1 cellular context compared by ENCODE assay signal in the genomic region with DNA sequence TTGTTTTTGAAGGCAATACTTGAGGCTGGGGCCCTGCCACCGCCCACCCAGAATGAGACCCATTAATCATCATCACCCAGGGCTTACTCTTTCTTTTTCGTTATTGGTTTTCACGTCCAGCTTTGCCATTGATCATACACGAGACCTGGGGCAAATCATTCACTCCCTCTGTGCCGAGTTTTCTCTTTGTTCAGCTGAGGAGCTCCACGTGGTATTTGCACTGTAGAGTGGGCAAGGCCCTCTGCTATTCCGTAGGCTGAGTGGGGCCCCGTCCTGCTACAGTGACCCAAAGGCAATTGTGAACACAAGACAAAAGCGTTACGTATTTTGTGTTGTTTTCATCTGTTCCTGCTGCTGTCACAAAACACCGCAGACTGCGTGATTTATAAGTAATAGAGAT.
TF ChIP-seq lines count a peak whose summit lies in the region.

No MANE protein-coding gene starts in this region.

TF ChIP-seq in K562, 482 proteins besides CTCF, POLR2A, EP300 and RAD21:
- TF ChIP-seq, protein P1, sequence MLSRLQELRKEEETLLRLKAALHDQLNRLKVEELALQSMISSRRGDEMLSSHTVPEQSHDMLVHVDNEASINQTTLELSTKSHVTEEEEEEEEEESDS (CRISPR knock-in tag; IDR thresholded peaks at IDR 0.05) = no peak
- TF ChIP-seq, protein P2, sequence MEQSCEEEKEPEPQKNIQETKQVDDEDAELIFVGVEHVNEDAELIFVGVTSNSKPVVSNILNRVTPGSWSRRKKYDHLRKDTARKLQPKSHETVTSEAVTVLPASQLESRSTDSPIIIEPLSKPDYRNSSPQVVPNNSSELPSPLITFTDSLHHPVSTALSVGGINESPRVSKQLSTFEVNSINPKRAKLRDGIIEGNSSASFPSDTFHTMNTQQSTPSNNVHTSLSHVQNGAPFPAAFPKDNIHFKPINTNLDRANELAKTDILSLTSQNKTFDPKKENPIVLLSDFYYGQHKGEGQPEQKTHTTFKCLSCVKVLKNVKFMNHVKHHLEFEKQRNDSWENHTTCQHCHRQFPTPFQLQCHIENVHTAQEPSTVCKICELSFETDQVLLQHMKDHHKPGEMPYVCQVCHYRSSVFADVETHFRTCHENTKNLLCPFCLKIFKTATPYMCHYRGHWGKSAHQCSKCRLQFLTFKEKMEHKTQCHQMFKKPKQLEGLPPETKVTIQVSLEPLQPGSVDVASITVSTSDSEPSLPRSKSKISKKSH (CRISPR knock-in tag; IDR thresholded peaks at IDR 0.05) = no peak
- TF ChIP-seq GTF2F1 (IDR thresholded peaks at IDR 0.05; ENCODE audit: low read depth, low read length) = no peak
